ENCODE assay signal across 9 cellular contexts in genomic region chr6:13762648-13763441, GRCh38. TPM values are rescaled to one million over a fixed set of nuclear protein-coding genes. Genes with fewer than 3 reads are reported as not detected.
A peak's percentile ranks its signal among the peaks of the same experiment; 100 is the strongest.
DNase-seq lines count a peak whose midpoint lies in the region; ATAC-seq and TF ChIP-seq lines count a peak whose summit lies in the region.
"Had no signal": no experiment of that assay in that cellular context is flagged by ENCODE, and none has a peak within 500 bp of the region (broad histone marks: within the 10 kb centered on the region; RNA-seq: fewer than 3 reads in every experiment).

No MANE protein-coding gene starts in this region.

- TF ChIP-seq POLR2A in testis (IDR thresholded peaks at IDR 0.05) = no peak

- no peak for ATAC-seq in GM21529 (IDR thresholded peaks at IDR 0.05; ENCODE audit: unreplicated experiment)

- H3K27ac ChIP-seq in skin epidermis (peak overlapping the region in 19 of 21 experiments; percentile 29 to 88 (median 78)), testis (no peak overlapping the region)
- H3K27ac ChIP-seq: VCaP had no signal

- intact Hi-C loops in testis (cut with DNase I; ENCODE audit: low total_unique reads) = no loop called here

- H3K9me3 ChIP-seq in testis = no peaks in the 10 kb centered on the region

- no peaks in the 10 kb centered on the region for H3K36me3 ChIP-seq in testis (ENCODE audit: low read depth, missing control alignments)

- 74 to 87% methylated on average over 6 of the region's 6 CpGs for WGBS in testis, 2 donors

- H3K27me3 ChIP-seq in testis = no peaks in the 10 kb centered on the region

- peaks cover 3% of the 10 kb centered on the region for H3K4me1 ChIP-seq in testis

- peak; percentile 7 to 12 for DNase-seq in activated CD4-positive, alpha-beta T cell treated with anti-CD3 and anti-CD28 coated beads for 4 hours
- no peak for DNase-seq in activated CD4-positive, alpha-beta T cell treated with anti-CD3 and anti-CD28 coated beads for 1 hour
- peak; percentile 88 for DNase-seq in fibroblast of pulmonary artery (ENCODE audit: low read depth)
- no peak for DNase-seq in stimulated activated naive CD4-positive, alpha-beta T cell treated with Interleukin-2 at 50 U/mL for 16 hours (lab: John Stamatoyannopoulos, UW)
- no peak for DNase-seq in testis

- H3K4me3 ChIP-seq in WI38 (ENCODE audit: low read depth, low read length) (peak overlapping the region; percentile 36), fibroblast of pulmonary artery (replicated peaks; ENCODE audit: low read depth, low read length) (no peak overlapping the region), skin epidermis (no peak overlapping the region), testis (no peak overlapping the region)

- TF ChIP-seq CTCF in WI38 (IDR thresholded peaks at IDR 0.05; ENCODE audit: low read depth, low read length) (no peak), fibroblast of pulmonary artery (IDR thresholded peaks at IDR 0.05; ENCODE audit: low read length, missing control alignments) (no peak), testis (IDR thresholded peaks at IDR 0.05) (no peak)

RNA-seq across cellular contexts. Expression of gene RANBP9, which starts 51.2 kb away (rescaled TPM):
- total RNA-seq in testis = 100 to 1,000 TPM; 114 to 131 TPM
- 265 TPM for polyA plus RNA-seq in testis (ENCODE audit: insufficient read depth, low read depth, low replicate concordance)

RNA-seq across cellular contexts. Expression of gene MCUR1, which starts 51.5 kb away (rescaled TPM):
- 10 to 100 TPM; 12.8 to 18.5 TPM for total RNA-seq in testis
- 12.0 TPM for polyA plus RNA-seq in testis (ENCODE audit: insufficient read depth, low read depth, low replicate concordance)

Comparison
In these comparisons a context has a peak if more than half of its experiments do, and no peak if none do; other contexts are left out.
1. DNase-seq: peak in activated CD4-positive, alpha-beta T cell treated with anti-CD3 and anti-CD28 coated beads for 4 hours (2 of 2) and fibroblast of pulmonary artery (single experiment); none in activated CD4-positive, alpha-beta T cell treated with anti-CD3 and anti-CD28 coated beads for 1 hour (single experiment), stimulated activated naive CD4-positive, alpha-beta T cell treated with Interleukin-2 at 50 U/mL for 16 hours (single experiment) and testis (single experiment).
2. H3K27ac ChIP-seq: peak in skin epidermis (19 of 21); none in testis (0 of 2).